ENCODE assay signal across 20 cellular contexts in genomic region chrX:132331000-132331399, GRCh38.
A peak's percentile ranks its signal among the peaks of the same experiment; 100 is the strongest.
DNase-seq lines count a peak whose midpoint lies in the region; ATAC-seq and TF ChIP-seq lines count a peak whose summit lies in the region.
"Had no signal": no experiment of that assay in that cellular context is flagged by ENCODE, and none has a peak within 500 bp of the region (broad histone marks: within the 10 kb centered on the region; RNA-seq: fewer than 3 reads in every experiment).

No MANE protein-coding gene starts in this region.

- H3K27ac ChIP-seq in IMR-90 (ENCODE audit: insufficient read depth, low read length) = no peak overlapping the region
- H3K27ac ChIP-seq in trophoblast cell (ENCODE audit: low read depth, low read length) = no peak overlapping the region
- H3K27ac ChIP-seq: BLaER1, C4-2B had no signal

- H3K4me2 ChIP-seq in IMR-90 (ENCODE audit: low read depth, low read length) (no peak overlapping the region), trophoblast cell (ENCODE audit: low read length) (no peak overlapping the region)
- H3K4me2 ChIP-seq: BLaER1, GM23338 had no signal

- peaks cover 10% of the 10 kb centered on the region for H3K9me3 Mint-ChIP-seq in Caco-2 (ENCODE audit: unreplicated experiment)
- H3K9me3 Mint-ChIP-seq in WTC11 = peaks cover 3% of the 10 kb centered on the region; the same call in 1 of the 2 replicates
- H3K9me3 Mint-ChIP-seq in immature natural killer cell = peaks cover 0 to 2% (median 0%) of the 10 kb centered on the region in 6 donors
- H3K9me3 Mint-ChIP-seq: HFFc6 had no signal

- ATAC-seq in IMR-90 (ENCODE audit: low read depth) (no peak), WTC11 (no peak)
- ATAC-seq: CD8-positive, alpha-beta T cell; GM23338 had no signal

- no peaks in the 10 kb centered on the region for H4K20me1 ChIP-seq in IMR-90 (ENCODE audit: insufficient read depth, low read length)
- H4K20me1 ChIP-seq: BLaER1 had no signal

- H3K4ac ChIP-seq in IMR-90 (ENCODE audit: low read depth, low read length) (no peak overlapping the region), trophoblast cell (ENCODE audit: low read depth, low read length) (no peak overlapping the region)

- peaks cover 33% of the 10 kb centered on the region for H3K4me1 Mint-ChIP-seq in Caco-2 (ENCODE audit: low read depth, unreplicated experiment)
- no peaks in the 10 kb centered on the region for H3K4me1 Mint-ChIP-seq in WTC11
- no peaks in the 10 kb centered on the region for H3K4me1 Mint-ChIP-seq in immature natural killer cell
- H3K4me1 Mint-ChIP-seq: B cell; CD4-positive, CD25-positive, alpha-beta regulatory T cell; GM23338 had no signal

- CTCF ChIA-PET in Caco-2 (lab: Charles Lee) = no interaction called here
- CTCF ChIA-PET in IMR-90 (lab: Yijun Ruan, JAX) = no interaction called here
- CTCF ChIA-PET in WTC11 (lab: Charles Lee) = no interaction called here

- no peak overlapping the region for H3K18ac ChIP-seq in IMR-90 (ENCODE audit: low read depth, low read length)
- H3K18ac ChIP-seq in trophoblast cell (ENCODE audit: low read length) = no peak overlapping the region

- H3K4me3 ChIP-seq in Caco-2 (ENCODE audit: low read depth, low read length) = no peak overlapping the region
- H3K4me3 ChIP-seq in IMR-90 (ENCODE audit: insufficient read depth, low read depth, low read length) = no peak overlapping the region
- no peak overlapping the region for H3K4me3 ChIP-seq in trophoblast cell (ENCODE audit: low read depth, low read length)
- H3K4me3 ChIP-seq: BLaER1, GM12878, GM23338 had no signal

- H3K36me3 ChIP-seq in Caco-2 (ENCODE audit: control insufficient read depth, insufficient read depth, low read length) = no peaks in the 10 kb centered on the region
- H3K36me3 ChIP-seq in IMR-90 (ENCODE audit: control insufficient read depth, insufficient read depth, low read length) = no peaks in the 10 kb centered on the region
- no peaks in the 10 kb centered on the region for H3K36me3 ChIP-seq in trophoblast cell (ENCODE audit: control insufficient read depth in 1 of 2, insufficient read depth in 2 of 2, low read length in 2 of 2)
- H3K36me3 ChIP-seq: BLaER1 had no signal

- POLR2A ChIA-PET in Caco-2 (lab: Charles Lee) = no interaction called here
- POLR2A ChIA-PET in IMR-90 (lab: Charles Lee; ENCODE audit: unreplicated experiment) = no interaction called here
- POLR2A ChIA-PET in WTC11 (lab: Charles Lee) = no interaction called here

- H3K4me3 Mint-ChIP-seq in Caco-2 (ENCODE audit: unreplicated experiment) (peak overlapping the region; percentile 42), WTC11 (no peak overlapping the region), immature natural killer cell (no peak overlapping the region)
- H3K4me3 Mint-ChIP-seq: B cell; CD4-positive, CD25-positive, alpha-beta regulatory T cell; CD8-positive, alpha-beta T cell; GM23338; H9; HFFc6 had no signal

- dilution Hi-C loops in IMR-90 (cut with HindIII; ENCODE audit: low sequenced_read_pairs, unreplicated experiment) = no loop called here

- H3K27me3 Mint-ChIP-seq in Caco-2 (ENCODE audit: insufficient read depth, unreplicated experiment) = no peaks in the 10 kb centered on the region
- H3K27me3 Mint-ChIP-seq in WTC11 (ENCODE audit: low read depth) = no peaks in the 10 kb centered on the region; the same call in 1 of the 2 replicates
- H3K27me3 Mint-ChIP-seq in immature natural killer cell (ENCODE audit: low read depth in 3 of 3) = peaks cover 0 to 2% (median 2%) of the 10 kb centered on the region in 3 donors
- H3K27me3 Mint-ChIP-seq: B cell; CD4-positive, CD25-positive, alpha-beta regulatory T cell had no signal

- H3K27ac Mint-ChIP-seq in Caco-2 (ENCODE audit: unreplicated experiment) = peak overlapping the region; percentile 51
- no peak overlapping the region for H3K27ac Mint-ChIP-seq in WTC11
- no peak overlapping the region for H3K27ac Mint-ChIP-seq in immature natural killer cell
- H3K27ac Mint-ChIP-seq: B cell; CD4-positive, CD25-positive, alpha-beta regulatory T cell; CD8-positive, alpha-beta T cell; GM23338; H9; HFFc6 had no signal

- no peaks in the 10 kb centered on the region for H3K79me1 ChIP-seq in IMR-90 (ENCODE audit: low read depth in 1 of 2, low read length in 2 of 2)
- no peaks in the 10 kb centered on the region for H3K79me1 ChIP-seq in trophoblast cell (ENCODE audit: low read length)

- H3K9me1 ChIP-seq in IMR-90 (ENCODE audit: insufficient read depth, low read length) = no peaks in the 10 kb centered on the region

- H2BK12ac ChIP-seq in trophoblast cell (ENCODE audit: low read length) = no peak overlapping the region

- intact Hi-C loops in Caco-2 (cut with micrococcal nuclease; ENCODE audit: unreplicated experiment) (loop anchor here (1.0 to 2.0 kb wide), 6 partner anchors 37 to 104 kb away; no protein-coding TSS in a partner anchor), IMR-90 (cut with micrococcal nuclease) (no loop called here)

- no peak overlapping the region for H2BK20ac ChIP-seq in IMR-90 (ENCODE audit: low read depth, low read length)

- TF ChIP-seq CTCF in Caco-2 (IDR thresholded peaks at IDR 0.05; ENCODE audit: insufficient read depth in 1 of 2, low read depth in 1 of 2, low read length in 1 of 2, severe bottlenecking in 1 of 2, unreplicated experiment in 1 of 2) = no peak
- TF ChIP-seq CTCF in IMR-90 (conservative IDR thresholded peaks at IDR 0.05; ENCODE audit: low read depth, low read length) = no peak
- TF ChIP-seq CTCF in WTC11 (IDR thresholded peaks at IDR 0.05) = no peak

- H3K36me3 Mint-ChIP-seq in Caco-2 (ENCODE audit: insufficient read depth, unreplicated experiment) = no peaks in the 10 kb centered on the region
- no peaks in the 10 kb centered on the region for H3K36me3 Mint-ChIP-seq in WTC11
- H3K36me3 Mint-ChIP-seq in immature natural killer cell = peaks cover 0 to 7% (median 0%) of the 10 kb centered on the region in 3 donors
- H3K36me3 Mint-ChIP-seq: CD4-positive, CD25-positive, alpha-beta regulatory T cell; CD8-positive, alpha-beta T cell had no signal

- H3K56ac ChIP-seq in IMR-90 (ENCODE audit: extremely low read depth, insufficient read depth, low read length) = no peak overlapping the region

- no peak overlapping the region for H2BK120ac ChIP-seq in IMR-90 (ENCODE audit: low read depth, low read length)
- no peak overlapping the region for H2BK120ac ChIP-seq in trophoblast cell (ENCODE audit: insufficient read depth, low read length, poor library complexity)

- H3K14ac ChIP-seq in IMR-90 (replicated peaks; ENCODE audit: low read depth, low read length) (no peak overlapping the region), trophoblast cell (ENCODE audit: low read length) (no peak overlapping the region)

- no peak overlapping the region for H3K9ac ChIP-seq in IMR-90 (ENCODE audit: low read depth, low read length)
- H3K9ac ChIP-seq in trophoblast cell (ENCODE audit: low read length) = no peak overlapping the region
- H3K9ac ChIP-seq: BLaER1 had no signal

- DNase-seq in Caco-2 = peak; percentile 66 to 69
- DNase-seq in IMR-90 = no peak
- DNase-seq in WTC11 (ENCODE audit: low spot score) = no peak
- DNase-seq in trophoblast cell = peak; percentile 6 to 53
- DNase-seq in immature natural killer cell = no peak
- no peak for DNase-seq in RPMI8226
- no peak for DNase-seq in putamen (ENCODE audit: low spot score)
- DNase-seq: CD4-positive, CD25-positive, alpha-beta regulatory T cell; CD8-positive, alpha-beta T cell; DMS 273 treated with DMSO at 0.1 percent for 48 hours; DMS79; EL; GDM1; H9; HFFc6 had no signal

- BruUV-seq in Caco-2 (replicated peaks; lab: Mats Ljungman, UMichigan) (no TSS peak), IMR-90 (replicated peaks; lab: Mats Ljungman, UMichigan) (no TSS peak)

- H3K9me3 ChIP-seq in Caco-2 (no peaks in the 10 kb centered on the region), IMR-90 (ENCODE audit: control insufficient read depth, insufficient read depth, low read length) (peaks cover 2% of the 10 kb centered on the region; the same call in 1 of the 2 replicates), trophoblast cell (ENCODE audit: insufficient read depth, low read depth, low read length) (no peaks in the 10 kb centered on the region)

- no peaks in the 10 kb centered on the region for H3K79me2 ChIP-seq in trophoblast cell (ENCODE audit: control insufficient read depth, insufficient read depth, low read length, poor library complexity)

- H4K8ac ChIP-seq in IMR-90 (ENCODE audit: low read depth in 2 of 2, low read length in 2 of 2) (no peak overlapping the region), trophoblast cell (ENCODE audit: low read depth, low read length) (no peak overlapping the region)

- H3K27me3 ChIP-seq in Caco-2 (replicated peaks; ENCODE audit: control insufficient read depth, insufficient read depth, low read length) (no peaks in the 10 kb centered on the region), IMR-90 (ENCODE audit: control insufficient read depth, insufficient read depth, low read length) (no peaks in the 10 kb centered on the region; the same call in 1 of the 2 replicates), trophoblast cell (ENCODE audit: insufficient read depth, low read length) (no peaks in the 10 kb centered on the region)

- H3K23ac ChIP-seq in IMR-90 (ENCODE audit: low read depth, low read length) = no peak overlapping the region
- no peak overlapping the region for H3K23ac ChIP-seq in trophoblast cell (ENCODE audit: low read length)

- no peak overlapping the region for H4K5ac ChIP-seq in IMR-90 (ENCODE audit: low read depth, low read length)

- no peak overlapping the region for H2BK5ac ChIP-seq in IMR-90 (ENCODE audit: low read depth, low read length, poor library complexity, severe bottlenecking)
- no peak overlapping the region for H2BK5ac ChIP-seq in trophoblast cell (ENCODE audit: low read depth, low read length, poor library complexity)

- no peak overlapping the region for H2BK15ac ChIP-seq in IMR-90 (ENCODE audit: low read depth, low read length)

- in situ Hi-C loops in IMR-90 (cut with MboI; ENCODE audit: low sequenced_read_pairs) = no loop called here

- no peak overlapping the region for H4K12ac ChIP-seq in trophoblast cell (ENCODE audit: low read depth, low read length)

- H3K4me1 ChIP-seq in Caco-2 = peaks cover 26% of the 10 kb centered on the region
- H3K4me1 ChIP-seq in IMR-90 (ENCODE audit: control insufficient read depth, insufficient read depth, low read length) = no peaks in the 10 kb centered on the region
- no peaks in the 10 kb centered on the region for H3K4me1 ChIP-seq in trophoblast cell (ENCODE audit: control insufficient read depth in 1 of 2, insufficient read depth in 2 of 2, low read length in 2 of 2)
- H3K4me1 ChIP-seq: BLaER1 had no signal

- TF ChIP-seq RAD21 in IMR-90 (IDR thresholded peaks at IDR 0.05; ENCODE audit: low read length) = no peak

- H2AK9ac ChIP-seq in IMR-90 (replicated peaks; ENCODE audit: low read depth, low read length, poor library complexity) = no peak overlapping the region

- H2AFZ ChIP-seq in IMR-90 (replicated peaks; ENCODE audit: low read length, poor library complexity) = no peak overlapping the region
- no peak overlapping the region for H2AFZ ChIP-seq in trophoblast cell (ENCODE audit: insufficient read depth, low read length, poor library complexity)
- H2AFZ ChIP-seq: GM23338 had no signal

- no peak overlapping the region for H2AK5ac ChIP-seq in IMR-90 (ENCODE audit: low read depth, low read length)
- H2AK5ac ChIP-seq in trophoblast cell (ENCODE audit: low read length) = no peak overlapping the region

- H4K91ac ChIP-seq in IMR-90 (ENCODE audit: insufficient read depth, low read depth, low read length) = no peak overlapping the region
- no peak overlapping the region for H4K91ac ChIP-seq in trophoblast cell (ENCODE audit: low read depth, low read length)

- no peak for TF ChIP-seq POLR2A in IMR-90 (IDR thresholded peaks at IDR 0.05; ENCODE audit: low read depth, low read length)

Comparison
In these comparisons a context has a peak if more than half of its experiments do, and no peak if none do; other contexts are left out.
1. DNase-seq: peak in Caco-2 (2 of 2) and trophoblast cell (2 of 2); none in IMR-90 (single experiment), WTC11 (single experiment), immature natural killer cell (0 of 3), RPMI8226 (single experiment) and putamen (single experiment).